Comparison of ENCODE assay signal across 8 cellular contexts in the genomic region with DNA sequence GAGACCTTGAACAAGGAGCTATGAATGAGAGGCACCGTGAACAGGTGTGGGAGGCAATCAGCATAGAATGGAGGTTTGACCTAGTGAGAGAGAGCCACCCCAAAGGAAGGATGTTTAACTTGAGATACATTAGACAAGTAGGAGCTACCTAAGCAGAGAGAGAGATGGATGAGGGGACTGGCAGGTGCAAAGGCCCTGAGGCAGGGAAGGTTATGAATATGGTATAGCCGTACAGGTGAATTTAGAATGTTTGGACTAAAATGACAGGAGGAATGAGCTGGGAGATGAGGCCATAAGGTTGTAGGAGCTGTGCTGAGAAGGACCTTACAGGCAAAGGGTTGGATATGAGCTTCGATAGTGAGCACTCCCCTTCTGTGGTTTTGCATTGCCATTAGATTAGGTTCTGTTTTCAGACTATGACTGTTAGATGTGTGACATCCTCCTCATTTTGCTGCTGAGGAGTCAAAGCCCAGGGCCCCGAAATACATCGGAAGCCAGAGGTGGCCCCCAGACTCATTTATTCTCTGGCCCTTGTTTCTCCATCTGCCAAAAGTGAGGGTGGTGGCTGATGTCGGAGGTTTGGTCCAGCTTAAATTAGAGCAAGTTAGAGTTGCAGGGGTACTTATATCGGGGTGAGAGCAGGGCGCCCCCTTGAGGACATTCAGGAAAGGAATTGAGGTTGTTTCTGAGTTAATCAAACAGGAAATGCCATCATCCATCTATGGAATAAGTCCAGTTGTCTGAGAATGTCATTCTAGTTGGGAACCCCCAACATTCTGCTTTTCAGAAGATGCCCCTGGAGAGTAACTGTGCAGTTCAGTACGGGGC. TPM values are rescaled to one million over a fixed set of nuclear protein-coding genes. Genes with fewer than 3 reads are reported as not detected.
DNase-seq lines count a peak whose midpoint lies in the region; ATAC-seq, FAIRE-seq and TF ChIP-seq lines count a peak whose summit lies in the region.

No MANE protein-coding gene starts in this region.

- POLR2A ChIA-PET in WTC11 (lab: Charles Lee), result no interaction called here

- no peak for FAIRE-seq in HTR-8/SVneo (lab: Jason Lieb, UNC)

- no peaks in the 10 kb centered on the region for H3K4me1 Mint-ChIP-seq in WTC11

- no peaks in the 10 kb centered on the region for H3K27me3 Mint-ChIP-seq in WTC11 (ENCODE audit: low read depth)

- CTCF ChIA-PET in WTC11 (lab: Charles Lee), result interaction anchor here (0.5 to 2.4 kb wide), 26 partner anchors 9 to 334 kb away, joined by 3 to 12 read pairs (median 3); partner anchors contain the start of gene SLC24A4

- TF ChIP-seq CTCF in WTC11 (IDR thresholded peaks at IDR 0.05), result peak; percentile 70

- peak; percentile 59 for ATAC-seq in WTC11

- no peaks in the 10 kb centered on the region for H3K36me3 Mint-ChIP-seq in WTC11

- peak; percentile 12 for DNase-seq in DMS 273 treated with DMSO at 0.1 percent for 48 hours (lab: John Stamatoyannopoulos, UW)
- DNase-seq in HTR-8/SVneo (ENCODE audit: insufficient read length, low spot score), result peak; percentile 17
- peak; percentile 67 for DNase-seq in WTC11 (ENCODE audit: low spot score)
- DNase-seq in kidney tubule cell (ENCODE audit: low spot score), result peak; percentile 13
- no peak for DNase-seq in HK-2 (ENCODE audit: unreplicated experiment)
- no peak for DNase-seq in NCI-H128 (lab: John Stamatoyannopoulos, UW; ENCODE audit: unreplicated experiment)
- no peak for DNase-seq in amniotic stem cell (lab: John Stamatoyannopoulos, UW)
- no peak for DNase-seq in OCI-M2 (lab: John Stamatoyannopoulos, UW; ENCODE audit: unreplicated experiment)

- H3K4me3 Mint-ChIP-seq in WTC11, result no peak overlapping the region

- no peaks in the 10 kb centered on the region for H3K9me3 Mint-ChIP-seq in WTC11

- H3K27ac Mint-ChIP-seq in WTC11, result no peak overlapping the region

TF ChIP-seq in WTC11, 78 proteins besides CTCF, POLR2A, EP300 and RAD21:
- no peak for TF ChIP-seq JAZF1 (CRISPR knock-in tag; IDR thresholded peaks at IDR 0.05)
- TF ChIP-seq GABPB1 (CRISPR knock-in tag; IDR thresholded peaks at IDR 0.05), result no peak
- no peak for TF ChIP-seq CBFB (CRISPR knock-in tag; IDR thresholded peaks at IDR 0.05; ENCODE audit: low read depth)
- TF ChIP-seq CREM (CRISPR knock-in tag; IDR thresholded peaks at IDR 0.05), result no peak
- TF ChIP-seq KAT7 (CRISPR knock-in tag; IDR thresholded peaks at IDR 0.05; ENCODE audit: borderline replicate concordance), result no peak
- no peak for TF ChIP-seq TEAD1 (CRISPR knock-in tag; IDR thresholded peaks at IDR 0.05)
- TF ChIP-seq, protein P1, sequence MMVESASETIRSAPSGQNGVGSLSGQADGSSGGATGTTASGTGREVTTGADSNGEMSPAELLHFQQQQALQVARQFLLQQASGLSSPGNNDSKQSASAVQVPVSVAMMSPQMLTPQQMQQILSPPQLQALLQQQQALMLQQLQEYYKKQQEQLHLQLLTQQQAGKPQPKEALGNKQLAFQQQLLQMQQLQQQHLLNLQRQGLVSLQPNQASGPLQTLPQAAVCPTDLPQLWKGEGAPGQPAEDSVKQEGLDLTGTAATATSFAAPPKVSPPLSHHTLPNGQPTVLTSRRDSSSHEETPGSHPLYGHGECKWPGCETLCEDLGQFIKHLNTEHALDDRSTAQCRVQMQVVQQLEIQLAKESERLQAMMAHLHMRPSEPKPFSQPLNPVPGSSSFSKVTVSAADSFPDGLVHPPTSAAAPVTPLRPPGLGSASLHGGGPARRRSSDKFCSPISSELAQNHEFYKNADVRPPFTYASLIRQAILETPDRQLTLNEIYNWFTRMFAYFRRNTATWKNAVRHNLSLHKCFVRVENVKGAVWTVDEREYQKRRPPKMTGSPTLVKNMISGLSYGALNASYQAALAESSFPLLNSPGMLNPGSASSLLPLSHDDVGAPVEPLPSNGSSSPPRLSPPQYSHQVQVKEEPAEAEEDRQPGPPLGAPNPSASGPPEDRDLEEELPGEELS (CRISPR knock-in tag; IDR thresholded peaks at IDR 0.05), result no peak
- no peak for TF ChIP-seq RORB (CRISPR knock-in tag; IDR thresholded peaks at IDR 0.05)
- TF ChIP-seq ZNF263 (CRISPR knock-in tag; IDR thresholded peaks at IDR 0.05; ENCODE audit: low read depth), result no peak
- no peak for TF ChIP-seq PRRX2 (CRISPR knock-in tag; IDR thresholded peaks at IDR 0.05)
- no peak for TF ChIP-seq ZNF671 (CRISPR knock-in tag; IDR thresholded peaks at IDR 0.05)
- TF ChIP-seq E2F1 (CRISPR knock-in tag; IDR thresholded peaks at IDR 0.05), result no peak
- TF ChIP-seq, protein P2, sequence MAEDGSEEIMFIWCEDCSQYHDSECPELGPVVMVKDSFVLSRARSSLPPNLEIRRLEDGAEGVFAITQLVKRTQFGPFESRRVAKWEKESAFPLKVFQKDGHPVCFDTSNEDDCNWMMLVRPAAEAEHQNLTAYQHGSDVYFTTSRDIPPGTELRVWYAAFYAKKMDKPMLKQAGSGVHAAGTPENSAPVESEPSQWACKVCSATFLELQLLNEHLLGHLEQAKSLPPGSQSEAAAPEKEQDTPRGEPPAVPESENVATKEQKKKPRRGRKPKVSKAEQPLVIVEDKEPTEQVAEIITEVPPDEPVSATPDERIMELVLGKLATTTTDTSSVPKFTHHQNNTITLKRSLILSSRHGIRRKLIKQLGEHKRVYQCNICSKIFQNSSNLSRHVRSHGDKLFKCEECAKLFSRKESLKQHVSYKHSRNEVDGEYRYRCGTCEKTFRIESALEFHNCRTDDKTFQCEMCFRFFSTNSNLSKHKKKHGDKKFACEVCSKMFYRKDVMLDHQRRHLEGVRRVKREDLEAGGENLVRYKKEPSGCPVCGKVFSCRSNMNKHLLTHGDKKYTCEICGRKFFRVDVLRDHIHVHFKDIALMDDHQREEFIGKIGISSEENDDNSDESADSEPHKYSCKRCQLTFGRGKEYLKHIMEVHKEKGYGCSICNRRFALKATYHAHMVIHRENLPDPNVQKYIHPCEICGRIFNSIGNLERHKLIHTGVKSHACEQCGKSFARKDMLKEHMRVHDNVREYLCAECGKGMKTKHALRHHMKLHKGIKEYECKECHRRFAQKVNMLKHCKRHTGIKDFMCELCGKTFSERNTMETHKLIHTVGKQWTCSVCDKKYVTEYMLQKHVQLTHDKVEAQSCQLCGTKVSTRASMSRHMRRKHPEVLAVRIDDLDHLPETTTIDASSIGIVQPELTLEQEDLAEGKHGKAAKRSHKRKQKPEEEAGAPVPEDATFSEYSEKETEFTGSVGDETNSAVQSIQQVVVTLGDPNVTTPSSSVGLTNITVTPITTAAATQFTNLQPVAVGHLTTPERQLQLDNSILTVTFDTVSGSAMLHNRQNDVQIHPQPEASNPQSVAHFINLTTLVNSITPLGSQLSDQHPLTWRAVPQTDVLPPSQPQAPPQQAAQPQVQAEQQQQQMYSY (CRISPR knock-in tag; IDR thresholded peaks at IDR 0.05), result no peak
- no peak for TF ChIP-seq JUN (CRISPR knock-in tag; IDR thresholded peaks at IDR 0.05)
- TF ChIP-seq IRF2 (CRISPR knock-in tag; IDR thresholded peaks at IDR 0.05; ENCODE audit: borderline replicate concordance, low read depth), result no peak
- no peak for TF ChIP-seq ZNF423 (CRISPR knock-in tag; IDR thresholded peaks at IDR 0.05)
- TF ChIP-seq, protein P3, sequence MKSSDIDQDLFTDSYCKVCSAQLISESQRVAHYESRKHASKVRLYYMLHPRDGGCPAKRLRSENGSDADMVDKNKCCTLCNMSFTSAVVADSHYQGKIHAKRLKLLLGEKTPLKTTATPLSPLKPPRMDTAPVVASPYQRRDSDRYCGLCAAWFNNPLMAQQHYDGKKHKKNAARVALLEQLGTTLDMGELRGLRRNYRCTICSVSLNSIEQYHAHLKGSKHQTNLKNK (CRISPR knock-in tag; IDR thresholded peaks at IDR 0.05), result no peak

RNA-seq across cellular contexts. Expression of gene SLC24A4, which starts 29.4 kb away (rescaled TPM):
- 0.37 to 0.90 TPM (median 0.46 TPM) in 3 replicates for total RNA-seq in WTC11 (2021)

Comparison
In these comparisons a context has a peak if more than half of its experiments do, and no peak if none do; other contexts are left out.
1. DNase-seq: peak in DMS 273 treated with DMSO at 0.1 percent for 48 hours (single experiment), HTR-8/SVneo (single experiment), WTC11 (single experiment) and kidney tubule cell (single experiment); none in HK-2 (single experiment), NCI-H128 (single experiment), amniotic stem cell (single experiment) and OCI-M2 (single experiment).